13 cellular contexts compared by ENCODE assay signal in the genomic region with DNA sequence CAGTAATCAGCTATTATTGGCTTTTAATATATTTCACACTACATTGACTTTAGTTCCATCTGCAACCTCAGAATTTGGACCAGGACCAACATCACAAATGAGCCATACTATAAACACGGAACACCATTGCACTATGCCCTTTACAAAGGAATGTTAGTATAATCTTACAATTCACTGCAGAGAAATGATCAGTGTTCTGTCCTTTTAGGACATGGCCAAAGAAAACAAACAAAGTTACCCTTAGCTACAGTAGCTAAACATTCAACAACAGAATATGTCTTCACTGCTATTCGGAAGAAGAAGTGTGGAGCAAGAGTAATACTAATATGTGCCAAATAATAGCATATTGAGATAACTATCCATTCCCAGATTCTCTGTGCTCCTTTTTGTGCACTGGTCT.
DNase-seq lines count a peak whose midpoint lies in the region; ATAC-seq, FAIRE-seq and TF ChIP-seq lines count a peak whose summit lies in the region.
"Had no signal": no experiment of that assay in that cellular context is flagged by ENCODE, and none has a peak within 500 bp of the region (broad histone marks: within the 10 kb centered on the region; RNA-seq: fewer than 3 reads in every experiment).

No MANE protein-coding gene starts in this region.

- no peaks in the 10 kb centered on the region for H3K36me3 ChIP-seq in IMR-90 (ENCODE audit: control insufficient read depth, insufficient read depth, low read length)
- no peaks in the 10 kb centered on the region for H3K36me3 ChIP-seq in breast epithelium
- H3K36me3 ChIP-seq in OCI-LY7 (ENCODE audit: insufficient read depth, low read length) = no peaks in the 10 kb centered on the region
- H3K36me3 ChIP-seq in HepG2 (replicated peaks in 1 of 2; ENCODE audit: control insufficient read depth in 1 of 2, insufficient read depth in 2 of 2, low read length in 2 of 2) = no peaks in the 10 kb centered on the region
- H3K36me3 ChIP-seq: BLaER1 had no signal

- H2AK9ac ChIP-seq in IMR-90 (replicated peaks; ENCODE audit: low read depth, low read length, poor library complexity) = no peak overlapping the region

- dilution Hi-C loops in IMR-90 (cut with HindIII; ENCODE audit: low sequenced_read_pairs, unreplicated experiment) = no loop called here

- H3K14ac ChIP-seq in IMR-90 (replicated peaks; ENCODE audit: low read depth, low read length) = peak overlapping the region; percentile 79

- H3K79me2 ChIP-seq in OCI-LY7 (ENCODE audit: insufficient read depth, low read depth, low read length) (no peaks in the 10 kb centered on the region), HepG2 (ENCODE audit: insufficient read depth, low read length) (no peaks in the 10 kb centered on the region)

- peak overlapping the region; percentile 95 for H3K18ac ChIP-seq in IMR-90 (ENCODE audit: low read depth, low read length)

- TF ChIP-seq CTCF in AG04449 (IDR thresholded peaks at IDR 0.05; ENCODE audit: insufficient read depth, low read length, missing control alignments) = no peak
- no peak for TF ChIP-seq CTCF in IMR-90 (conservative IDR thresholded peaks at IDR 0.05; ENCODE audit: low read depth, low read length)
- TF ChIP-seq CTCF in breast epithelium (IDR thresholded peaks at IDR 0.05) = no peak
- no peak for TF ChIP-seq CTCF in OCI-LY7 (conservative IDR thresholded peaks at IDR 0.05; ENCODE audit: low read length)
- TF ChIP-seq CTCF in HepG2 (CRISPR knock-in tag; IDR thresholded peaks at IDR 0.05) = no peak

- DNase-seq in AG04449 (ENCODE audit: low read depth, low spot score) (peak; percentile 97), IMR-90 (peak; percentile 97), breast epithelium (ENCODE audit: low spot score in 2 of 2) (no peak), hepatic stellate cell (ENCODE audit: low spot score) (peak; percentile 11), OCI-LY7 (ENCODE audit: low spot score) (no peak), iPS-NIHi11 (ENCODE audit: low spot score) (no peak), HepG2 (ENCODE audit: low spot score) (no peak)
- DNase-seq in activated CD4-positive, alpha-beta T cell treated with anti-CD3 and anti-CD28 coated beads for 48 hours = no peak
- DNase-seq: activated CD4-positive, alpha-beta T cell treated with anti-CD3 and anti-CD28 coated beads for 4 hours; activated naive CD4-positive, alpha-beta T cell; NCI-H524 treated with DMSO at 0.1 percent for 48 hours; stimulated activated CD4-positive, alpha-beta T cell treated with anti-CD3 and anti-CD28 coated beads, Interleukin-1b, Interleukin-23, amount 100 ng/mL, for 48 hours had no signal

- TF ChIP-seq POLR2A in IMR-90 (IDR thresholded peaks at IDR 0.05; ENCODE audit: low read depth, low read length) (no peak), breast epithelium (IDR thresholded peaks at IDR 0.05) (no peak), HepG2 (IDR thresholded peaks at IDR 0.05; ENCODE audit: insufficient read depth in 1 of 2, low read depth in 2 of 2, low read length in 2 of 2) (no peak)

- intact Hi-C loops in IMR-90 (cut with micrococcal nuclease) = loop anchor here (2.0 to 5.0 kb wide), 4 partner anchors 198 to 509 kb away; no protein-coding TSS in a partner anchor
- intact Hi-C loops in breast epithelium (cut with DNase I; ENCODE audit: low total_unique reads) = no loop called here
- intact Hi-C loops in OCI-LY7 (cut with micrococcal nuclease; ENCODE audit: unreplicated experiment) = no loop called here
- intact Hi-C loops in HepG2 (cut with micrococcal nuclease; ENCODE audit: unreplicated experiment) = no loop called here

- no peak for TF ChIP-seq EP300 in HepG2 (IDR thresholded peaks at IDR 0.05; ENCODE audit: low read depth in 2 of 2, low read length in 2 of 2)
- TF ChIP-seq EP300 in HepG2 (CRISPR knock-in tag; IDR thresholded peaks at IDR 0.05; ENCODE audit: borderline replicate concordance) = no peak

- H3K9ac ChIP-seq in IMR-90 (ENCODE audit: low read depth, low read length) (no peak overlapping the region), HepG2 (ENCODE audit: insufficient read depth, low read depth, low read length) (no peak overlapping the region)
- H3K9ac ChIP-seq: BLaER1 had no signal

- POLR2A ChIA-PET in AG04449 (lab: Yijun Ruan, JAX) (interaction anchor here (1.0 kb wide), 1 partner anchor 509 kb away, joined by 3 read pairs; no protein-coding TSS in a partner anchor), IMR-90 (lab: Charles Lee; ENCODE audit: unreplicated experiment) (no interaction called here), OCI-LY7 (lab: Charles Lee) (no interaction called here), HepG2 (lab: Yijun Ruan, JAX) (no interaction called here)

- no peaks in the 10 kb centered on the region for H3K9me2 ChIP-seq in OCI-LY7 (ENCODE audit: insufficient read depth, low read length)

- no peaks in the 10 kb centered on the region for H3K27me3 ChIP-seq in IMR-90 (ENCODE audit: control insufficient read depth, insufficient read depth, low read length)
- no peaks in the 10 kb centered on the region for H3K27me3 ChIP-seq in breast epithelium
- no peaks in the 10 kb centered on the region for H3K27me3 ChIP-seq in HepG2 (ENCODE audit: control insufficient read depth in 1 of 2, insufficient read depth in 2 of 2, low read length in 2 of 2)
- H3K27me3 ChIP-seq: BLaER1 had no signal

- TF ChIP-seq RAD21 in IMR-90 (IDR thresholded peaks at IDR 0.05; ENCODE audit: low read length) = peak; percentile 10; the same call in 1 of the 2 replicates
- no peak for TF ChIP-seq RAD21 in HepG2 (CRISPR knock-in tag; IDR thresholded peaks at IDR 0.05)

- peak overlapping the region; percentile 86 for H3K27ac ChIP-seq in IMR-90 (ENCODE audit: insufficient read depth, low read length)
- peak overlapping the region; percentile 50 to 56 for H3K27ac ChIP-seq in breast epithelium
- H3K27ac ChIP-seq in OCI-LY7 (ENCODE audit: low read depth, low read length, poor library complexity, severe bottlenecking) = no peak overlapping the region
- H3K27ac ChIP-seq in HepG2 (ENCODE audit: extremely low read length, insufficient read depth, low read length) = no peak overlapping the region
- H3K27ac ChIP-seq: BLaER1 had no signal

- H2AFZ ChIP-seq in IMR-90 (replicated peaks; ENCODE audit: low read length, poor library complexity) = no peak overlapping the region
- no peak overlapping the region for H2AFZ ChIP-seq in OCI-LY7 (ENCODE audit: low read length)
- H2AFZ ChIP-seq in HepG2 (ENCODE audit: low read length) = no peak overlapping the region

- peaks cover 0 to 16% of the 10 kb centered on the region in 2 experiments; a peak in 1 of 4 replicates for H3K79me1 ChIP-seq in IMR-90 (ENCODE audit: low read depth in 1 of 2, low read length in 2 of 2)

- H4K8ac ChIP-seq in IMR-90 (ENCODE audit: low read depth in 2 of 2, low read length in 2 of 2) = peak overlapping the region; percentile 70 to 82; a peak in 3 of 4 replicates

- CTCF ChIA-PET in AG04449 (lab: Yijun Ruan, JAX) = no interaction called here
- CTCF ChIA-PET in IMR-90 (lab: Yijun Ruan, JAX) = no interaction called here
- CTCF ChIA-PET in OCI-LY7 (lab: Charles Lee; ENCODE audit: unreplicated experiment) = no interaction called here
- CTCF ChIA-PET in HepG2 (lab: Yijun Ruan, JAX; ENCODE audit: low intra/inter-chr PET ratio, low total read pairs) = no interaction called here

- no peak for FAIRE-seq in HepG2 (lab: Jason Lieb, UNC)

- peak overlapping the region; percentile 100 for H2BK5ac ChIP-seq in IMR-90 (ENCODE audit: low read depth, low read length, poor library complexity, severe bottlenecking)

- H3K9me3 ChIP-seq in IMR-90 (ENCODE audit: control insufficient read depth, insufficient read depth, low read length) = peaks cover 2% of the 10 kb centered on the region; the same call in 1 of the 2 replicates
- no peaks in the 10 kb centered on the region for H3K9me3 ChIP-seq in breast epithelium
- no peaks in the 10 kb centered on the region for H3K9me3 ChIP-seq in OCI-LY7 (ENCODE audit: low read length)
- H3K9me3 ChIP-seq in HepG2 (ENCODE audit: low read length) = no peaks in the 10 kb centered on the region
- H3K9me3 ChIP-seq: BLaER1 had no signal

- peak overlapping the region; percentile 91 for H4K5ac ChIP-seq in IMR-90 (ENCODE audit: low read depth, low read length)

- BruUV-seq in IMR-90 (replicated peaks; lab: Mats Ljungman, UMichigan) (no TSS peak), OCI-LY7 (replicated peaks; lab: Mats Ljungman, UMichigan) (no TSS peak), HepG2 (replicated peaks; lab: Mats Ljungman, UMichigan) (no TSS peak)

- 0% methylated on average over 1 of the region's 2 CpGs; no CpG with 5 or more reads in 1 of the 2 experiments for WGBS in IMR-90 (ENCODE audit: extremely low coverage in 2 of 2, insufficient read length in 1 of 2), 2 experiments
- 3% methylated on average over 2 of the region's 2 CpGs for WGBS in HepG2 (ENCODE audit: low lambda C conversion rate)

- no peaks in the 10 kb centered on the region for H4K20me1 ChIP-seq in IMR-90 (ENCODE audit: insufficient read depth, low read length)
- no peaks in the 10 kb centered on the region for H4K20me1 ChIP-seq in OCI-LY7 (ENCODE audit: insufficient read depth, low read length)
- H4K20me1 ChIP-seq in HepG2 (ENCODE audit: insufficient read depth, low read length) = no peaks in the 10 kb centered on the region
- H4K20me1 ChIP-seq: BLaER1 had no signal

- H2BK15ac ChIP-seq in IMR-90 (ENCODE audit: low read depth, low read length) = peak overlapping the region; percentile 82; the same call in 2 of the 3 replicates

- peak overlapping the region; percentile 100 for H2BK120ac ChIP-seq in IMR-90 (ENCODE audit: low read depth, low read length)

- H3K4ac ChIP-seq in IMR-90 (ENCODE audit: low read depth, low read length) = peak overlapping the region; percentile 91

- peaks cover under 1% of the 10 kb centered on the region for H3K9me1 ChIP-seq in IMR-90 (ENCODE audit: insufficient read depth, low read length)

- peak; percentile 72 for ATAC-seq in IMR-90 (ENCODE audit: low read depth)
- no peak for ATAC-seq in HepG2

- peak overlapping the region; percentile 71; the same call in 1 of the 2 replicates for H3K23ac ChIP-seq in IMR-90 (ENCODE audit: low read depth, low read length)

- H3K4me3 ChIP-seq in AG04449 (ENCODE audit: low read depth, low read length) = no peak overlapping the region
- no peak overlapping the region for H3K4me3 ChIP-seq in IMR-90 (ENCODE audit: insufficient read depth, low read depth, low read length)
- H3K4me3 ChIP-seq in breast epithelium = no peak overlapping the region
- H3K4me3 ChIP-seq in OCI-LY7 (ENCODE audit: low read depth, low read length, poor library complexity, severe bottlenecking) = no peak overlapping the region
- H3K4me3 ChIP-seq in HepG2 (replicated peaks in 1 of 3; ENCODE audit: insufficient read depth in 1 of 3, low read depth in 2 of 3, low read length in 3 of 3) = no peak overlapping the region
- H3K4me3 ChIP-seq: BLaER1 had no signal

- peak overlapping the region; percentile 67 for H3K56ac ChIP-seq in IMR-90 (ENCODE audit: extremely low read depth, insufficient read depth, low read length)

- H2BK20ac ChIP-seq in IMR-90 (ENCODE audit: low read depth, low read length) = peak overlapping the region; percentile 97

- in situ Hi-C loops in IMR-90 (cut with MboI; ENCODE audit: low sequenced_read_pairs) (no loop called here), HepG2 (cut with HindIII; ENCODE audit: extremely low pct_ligation_motif_present, low pct_unique_long_range_greater_than_20kb) (no loop called here)

- peak overlapping the region; percentile 30 for H2AK5ac ChIP-seq in IMR-90 (ENCODE audit: low read depth, low read length)

- peak overlapping the region; percentile 94 for H4K91ac ChIP-seq in IMR-90 (ENCODE audit: insufficient read depth, low read depth, low read length)

- peaks cover 11% of the 10 kb centered on the region for H3K4me1 ChIP-seq in IMR-90 (ENCODE audit: control insufficient read depth, insufficient read depth, low read length)
- no peaks in the 10 kb centered on the region for H3K4me1 ChIP-seq in breast epithelium
- no peaks in the 10 kb centered on the region for H3K4me1 ChIP-seq in OCI-LY7 (ENCODE audit: insufficient read depth, low read length, poor library complexity, severe bottlenecking)
- H3K4me1 ChIP-seq in HepG2 (ENCODE audit: insufficient read depth, low read length) = no peaks in the 10 kb centered on the region
- H3K4me1 ChIP-seq: BLaER1 had no signal

- H3K4me2 ChIP-seq in IMR-90 (ENCODE audit: low read depth, low read length) = peak overlapping the region; percentile 25; the same call in 1 of the 2 replicates
- H3K4me2 ChIP-seq in OCI-LY7 (ENCODE audit: low read length) = no peak overlapping the region
- H3K4me2 ChIP-seq in HepG2 (ENCODE audit: low read depth, low read length) = no peak overlapping the region
- H3K4me2 ChIP-seq: BLaER1 had no signal

Comparison
In these comparisons a context has a peak if more than half of its experiments do, and no peak if none do; other contexts are left out.
1. DNase-seq: peak in AG04449 (single experiment), IMR-90 (single experiment) and hepatic stellate cell (single experiment); none in breast epithelium (0 of 2), OCI-LY7 (single experiment), iPS-NIHi11 (single experiment), HepG2 (single experiment) and activated CD4-positive, alpha-beta T cell treated with anti-CD3 and anti-CD28 coated beads for 48 hours (single experiment).
2. H3K27ac ChIP-seq: peak in IMR-90 (single experiment) and breast epithelium (2 of 2); none in OCI-LY7 (single experiment) and HepG2 (single experiment).